In the genomic region with DNA sequence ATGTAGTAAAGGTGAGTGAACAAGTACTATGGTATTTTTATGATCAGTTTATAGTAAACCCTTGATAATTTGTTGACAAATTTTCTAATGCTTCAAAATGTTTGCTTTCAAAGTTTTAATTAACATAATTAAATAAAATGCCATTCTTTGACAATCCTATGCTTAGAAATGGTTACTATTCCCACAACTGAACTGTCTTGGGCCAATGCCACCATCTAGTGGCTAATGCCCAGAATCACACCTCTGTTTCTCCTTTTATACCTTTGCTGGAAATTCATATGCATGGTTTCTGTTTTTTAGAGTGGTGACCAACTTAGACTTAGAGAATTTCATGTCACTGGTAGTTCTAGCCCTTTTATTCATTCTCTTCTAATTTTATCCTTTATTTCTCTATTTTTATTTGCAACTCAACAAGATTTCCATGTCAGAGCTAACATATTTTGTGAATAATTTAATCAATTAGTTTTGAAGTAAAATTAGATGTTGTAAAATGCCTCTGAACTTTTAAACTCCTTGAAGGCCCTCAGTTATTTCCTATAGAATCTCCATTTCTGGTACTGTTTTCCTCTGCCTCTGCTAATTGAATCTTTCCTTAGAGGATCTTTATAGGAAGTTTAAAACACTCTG, we compare ENCODE assay signal across 8 cellular contexts. TPM values are rescaled to one million over a fixed set of nuclear protein-coding genes. Genes with fewer than 3 reads are reported as not detected.
A peak's percentile ranks its signal among the peaks of the same experiment; 100 is the strongest.
DNase-seq lines count a peak whose midpoint lies in the region; ATAC-seq, FAIRE-seq and TF ChIP-seq lines count a peak whose summit lies in the region.

No MANE protein-coding gene starts in this region.

- H3K4me1 Mint-ChIP-seq in activated T-cell treated with anti-CD3 and anti-CD28 coated beads, Interleukin-2, amount 50 U/mL, for 4 hours (ENCODE audit: low read depth) = no peaks in the 10 kb centered on the region
- H3K4me1 Mint-ChIP-seq in neural progenitor cell = no peaks in the 10 kb centered on the region
- H3K4me1 Mint-ChIP-seq in type B pancreatic cell (ENCODE audit: unreplicated experiment) = no peaks in the 10 kb centered on the region

- H3K9me3 Mint-ChIP-seq in activated T-cell treated with anti-CD3 and anti-CD28 coated beads, Interleukin-2, amount 50 U/mL, for 4 hours = no peaks in the 10 kb centered on the region
- H3K9me3 Mint-ChIP-seq in neural progenitor cell (peaks cover 4% of the 10 kb centered on the region), type B pancreatic cell (no peaks in the 10 kb centered on the region)

- ATAC-seq in HG03378 (IDR thresholded peaks at IDR 0.05; ENCODE audit: unreplicated experiment) = peak; percentile 45
- ATAC-seq in activated T-cell treated with anti-CD3 and anti-CD28 coated beads, Interleukin-2, amount 50 U/mL, for 4 hours = peak; percentile 62 to 71
- no peak for ATAC-seq in GM21515 (IDR thresholded peaks at IDR 0.05; ENCODE audit: unreplicated experiment)

- H3K36me3 ChIP-seq in NT2/D1 (ENCODE audit: insufficient read depth, insufficient read length, low read length) (peaks cover 4% of the 10 kb centered on the region), neural progenitor cell (no peaks in the 10 kb centered on the region)

- no peak overlapping the region for H3K4me3 ChIP-seq in NT2/D1 (ENCODE audit: insufficient read length, low read depth)
- H3K4me3 ChIP-seq in fibroblast of pulmonary artery (replicated peaks; ENCODE audit: low read depth, low read length) = no peak overlapping the region
- no peak overlapping the region for H3K4me3 ChIP-seq in neural progenitor cell

- H3K27me3 ChIP-seq in NT2/D1 (ENCODE audit: insufficient read depth, insufficient read length) (no peaks in the 10 kb centered on the region), neural progenitor cell (no peaks in the 10 kb centered on the region)

- no peak overlapping the region for H3K4me3 Mint-ChIP-seq in activated T-cell treated with anti-CD3 and anti-CD28 coated beads, Interleukin-2, amount 50 U/mL, for 4 hours
- no peak overlapping the region for H3K4me3 Mint-ChIP-seq in neural progenitor cell
- no peak overlapping the region for H3K4me3 Mint-ChIP-seq in type B pancreatic cell

- peaks cover 38% of the 10 kb centered on the region for H3K36me3 Mint-ChIP-seq in activated T-cell treated with anti-CD3 and anti-CD28 coated beads, Interleukin-2, amount 50 U/mL, for 4 hours (ENCODE audit: insufficient read depth)
- H3K36me3 Mint-ChIP-seq in neural progenitor cell (peaks cover 12% of the 10 kb centered on the region), type B pancreatic cell (no peaks in the 10 kb centered on the region)

- no peaks in the 10 kb centered on the region for H3F3A ChIP-seq in neural progenitor cell (ENCODE audit: low read depth)

- DNase-seq in NT2/D1 (ENCODE audit: low read depth, low spot score) (peak; percentile 15), fibroblast of pulmonary artery (ENCODE audit: low read depth) (peak; percentile 75), neural progenitor cell (ENCODE audit: low spot score) (peak; percentile 60), type B pancreatic cell (ENCODE audit: extremely low spot score, unreplicated experiment) (no peak)
- DNase-seq in activated T-cell treated with anti-CD3 and anti-CD28 coated beads, Interleukin-2, amount 50 U/mL, for 4 hours = peak; percentile 38

- no peak overlapping the region for H3K9ac ChIP-seq in NT2/D1 (ENCODE audit: insufficient read length, low read depth)
- no peak overlapping the region for H3K9ac ChIP-seq in neural progenitor cell

- peak; percentile 91 for FAIRE-seq in G401.6 (lab: Jason Lieb, UNC)

- no peak overlapping the region for H2AFZ ChIP-seq in neural progenitor cell (replicated peaks)

- no peaks in the 10 kb centered on the region for H3K27me3 Mint-ChIP-seq in activated T-cell treated with anti-CD3 and anti-CD28 coated beads, Interleukin-2, amount 50 U/mL, for 4 hours (ENCODE audit: low read depth)
- H3K27me3 Mint-ChIP-seq in neural progenitor cell (ENCODE audit: insufficient read depth, low read depth) = no peaks in the 10 kb centered on the region
- no peaks in the 10 kb centered on the region for H3K27me3 Mint-ChIP-seq in type B pancreatic cell

- H4K20me1 ChIP-seq in neural progenitor cell (ENCODE audit: low read depth) = no peaks in the 10 kb centered on the region

- no peak overlapping the region for H3K27ac ChIP-seq in neural progenitor cell

- H3K4me1 ChIP-seq in NT2/D1 (ENCODE audit: insufficient read depth, insufficient read length) (no peaks in the 10 kb centered on the region), neural progenitor cell (peaks cover 5% of the 10 kb centered on the region)

- H3K27ac Mint-ChIP-seq in neural progenitor cell (no peak overlapping the region), type B pancreatic cell (no peak overlapping the region)

- no peaks in the 10 kb centered on the region for H3K79me2 ChIP-seq in neural progenitor cell (ENCODE audit: low read depth)

- H3K9me3 ChIP-seq in NT2/D1 (ENCODE audit: insufficient read depth, low read length) (peaks cover 19% of the 10 kb centered on the region), neural progenitor cell (ENCODE audit: low read depth) (no peaks in the 10 kb centered on the region)

- TF ChIP-seq CTCF in fibroblast of pulmonary artery (IDR thresholded peaks at IDR 0.05; ENCODE audit: low read length, missing control alignments) (peak; percentile 90), neural progenitor cell (IDR thresholded peaks at IDR 0.05) (peak; percentile 95), type B pancreatic cell (conservative IDR thresholded peaks at IDR 0.05) (peak; percentile 97)

- no peak overlapping the region for H3K4me2 ChIP-seq in neural progenitor cell

RNA-seq across cellular contexts. Expression of a gene that starts 31.1 kb away (rescaled TPM):
- 10 to 100 TPM; 38.5 to 43.5 (median 38.8) TPM for total RNA-seq in activated T-cell treated with anti-CD3 and anti-CD28 coated beads, Interleukin-2, amount 50 U/mL, for 4 hours
- total RNA-seq in neural progenitor cell (ENCODE audit: low replicate concordance) = 3.8 and 6.1 TPM in 2 replicates
- 12.0 and 14.7 TPM in 2 replicates for total RNA-seq in type B pancreatic cell (ENCODE audit: low replicate concordance)
